ENCODE assay signal across 1 cellular context in genomic region chr1:37514350-37515184, GRCh38.
TF ChIP-seq lines count a peak whose summit lies in the region.

Gene MEAF6, minus strand, starts transcription at chr1:37514766. Its CDS starts 20 bp downstream, at chr1:37514746.

TF ChIP-seq in K562, 482 proteins besides CTCF, POLR2A, EP300 and RAD21 (continued from another document):
- TF ChIP-seq FOXA1 (IDR thresholded peaks at IDR 0.05; ENCODE audit: borderline replicate concordance) (no peak), ZNF384 (IDR thresholded peaks at IDR 0.05; ENCODE audit: low read depth, low read length) (no peak), ZNF589 (CRISPR knock-in tag; IDR thresholded peaks at IDR 0.05; ENCODE audit: low read depth) (peak; percentile 71; the same call in 1 of the 2 replicates), NCOR1 (IDR thresholded peaks at IDR 0.05) (no peak), SIRT6 (IDR thresholded peaks at IDR 0.05; ENCODE audit: low read depth, low read length) (no peak), BDP1 (IDR thresholded peaks at IDR 0.05; ENCODE audit: insufficient read depth, insufficient read length) (no peak), SRF (CRISPR knock-in tag; IDR thresholded peaks at IDR 0.05) (no peak), GTF2F1 (IDR thresholded peaks at IDR 0.05; ENCODE audit: low read depth, low read length) (peak; percentile 75; the same call in 1 of the 2 replicates), FOSL1 (tag; conservative IDR thresholded peaks at IDR 0.05) (no peak), HNRNPUL1 (IDR thresholded peaks at IDR 0.05; ENCODE audit: low read length) (no peak), EGR1 (conservative IDR thresholded peaks at IDR 0.05) (no peak), SMC3 (conservative IDR thresholded peaks at IDR 0.05; ENCODE audit: insufficient read depth, low read depth, low read length) (peak; percentile 36; the same call in 1 of the 2 replicates), FOXM1 (IDR thresholded peaks at IDR 0.05; ENCODE audit: low read depth) (no peak), FOXM1 (CRISPR knock-in tag; IDR thresholded peaks at IDR 0.05; ENCODE audit: low read depth) (peak; percentile 77; the same call in 1 of the 2 replicates), IFI16 (CRISPR knock-in tag; IDR thresholded peaks at IDR 0.05) (no peak), RBFOX2 (IDR thresholded peaks at IDR 0.05; ENCODE audit: low read depth, low read length) (peak; percentile 99), SRSF7 (optimal IDR thresholded peaks at IDR 0.05; ENCODE audit: low read depth, low read length) (no peak), RUNX1 (IDR thresholded peaks at IDR 0.05; ENCODE audit: low read depth) (no peak), ESRRA (IDR thresholded peaks at IDR 0.05; ENCODE audit: borderline replicate concordance, low read depth) (peak; percentile 77; the same call in 1 of the 2 replicates), SFPQ (IDR thresholded peaks at IDR 0.05; ENCODE audit: low read depth, low read length) (no peak), CXXC5 (CRISPR knock-in tag; IDR thresholded peaks at IDR 0.05) (peak; percentile 99)
